10 cellular contexts compared by ENCODE assay signal in the genomic region with DNA sequence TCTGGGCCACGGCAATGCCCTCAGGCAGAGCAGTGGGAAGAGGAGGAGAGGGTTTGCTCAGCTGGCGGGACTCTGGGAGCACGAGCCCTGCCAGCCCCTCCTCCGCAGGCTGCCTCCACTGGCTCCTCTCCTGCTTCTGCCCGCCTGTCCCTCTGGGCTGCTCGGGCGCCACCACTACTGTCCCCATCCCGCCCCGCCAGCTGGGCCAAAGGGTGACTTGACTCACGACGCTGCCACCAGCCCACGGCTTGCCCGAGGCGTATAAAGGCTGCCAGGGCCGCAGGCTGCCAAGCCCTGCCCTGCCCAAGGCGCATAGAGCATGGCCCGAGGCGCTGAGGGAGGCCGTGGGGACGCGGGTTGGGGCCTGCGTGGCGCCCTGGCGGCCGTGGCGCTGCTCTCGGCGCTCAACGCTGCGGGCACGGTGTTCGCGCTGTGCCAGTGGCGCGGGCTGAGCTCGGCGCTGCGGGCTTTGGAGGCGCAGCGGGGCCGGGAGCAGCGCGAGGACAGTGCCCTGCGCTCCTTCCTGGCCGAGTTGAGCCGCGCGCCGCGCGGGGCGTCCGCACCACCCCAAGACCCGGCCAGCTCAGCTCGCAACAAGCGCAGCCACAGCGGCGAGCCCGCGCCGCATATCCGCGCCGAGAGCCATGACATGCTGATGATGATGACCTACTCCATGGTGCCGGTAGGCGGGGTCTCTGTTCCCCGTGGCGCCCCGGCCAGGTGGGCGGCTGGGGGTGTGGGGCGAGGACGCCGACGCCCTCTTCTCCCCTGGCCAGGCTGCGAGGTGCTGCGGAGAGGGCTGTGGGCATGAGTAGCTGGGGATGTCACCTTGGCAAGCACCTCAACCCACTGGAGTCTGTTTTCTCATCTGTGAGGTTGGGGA. TPM values are rescaled to one million over a fixed set of nuclear protein-coding genes. Genes with fewer than 3 reads are reported as not detected.
A peak's percentile ranks its signal among the peaks of the same experiment; 100 is the strongest.
DNase-seq lines count a peak whose midpoint lies in the region; ATAC-seq and TF ChIP-seq lines count a peak whose summit lies in the region.
"Had no signal": no experiment of that assay in that cellular context is flagged by ENCODE, and none has a peak within 500 bp of the region (broad histone marks: within the 10 kb centered on the region; RNA-seq: fewer than 3 reads in every experiment).

A gene (plus strand): TSS at position 290 of the 883 bp plus-strand sequence. CDS start 30 bp downstream, at position 320.

- H3K27me3 ChIP-seq in HUES48 (ENCODE audit: control insufficient read depth, insufficient read depth, low read length): peaks cover 55% of the 10 kb centered on the region
- peaks cover 44% of the 10 kb centered on the region for H3K27me3 ChIP-seq in skeletal muscle satellite cell (ENCODE audit: control insufficient read depth, insufficient read depth, low read length)
- H3K27me3 ChIP-seq: ovary had no signal

- ATAC-seq in HG02938 (IDR thresholded peaks at IDR 0.05; ENCODE audit: unreplicated experiment): no peak
- no peak for ATAC-seq in activated CD8-positive, alpha-beta T cell treated with anti-CD3 and anti-CD28 coated beads, Interleukin-2, amount 10 ng/mL, durations not matched to agents 7 days and 5 days

- H3K36me3 ChIP-seq in HUES48 (ENCODE audit: control insufficient read depth, insufficient read depth, low read length): no peaks in the 10 kb centered on the region
- no peaks in the 10 kb centered on the region for H3K36me3 ChIP-seq in skeletal muscle satellite cell (ENCODE audit: insufficient read depth, low read length)
- H3K36me3 ChIP-seq: ovary had no signal

- no peaks in the 10 kb centered on the region for H3K9me3 Mint-ChIP-seq in activated CD8-positive, alpha-beta T cell treated with anti-CD3 and anti-CD28 coated beads, Interleukin-2, amount 10 ng/mL, durations not matched to agents 7 days and 5 days (ENCODE audit: insufficient read depth)

- H3K9ac ChIP-seq in HUES48 (ENCODE audit: low read depth, low read length) (peak within 1 kb of the TSS; percentile 25; the same call in 1 of the 2 replicates), skeletal muscle satellite cell (ENCODE audit: low read depth, low read length) (peak within 1 kb of the TSS; percentile 29)

- TF ChIP-seq CTCF in astrocyte of the cerebellum (IDR thresholded peaks at IDR 0.05; ENCODE audit: low read depth, low read length, missing control alignments): no peak

- H3K27ac Mint-ChIP-seq in activated CD8-positive, alpha-beta T cell treated with anti-CD3 and anti-CD28 coated beads, Interleukin-2, amount 10 ng/mL, durations not matched to agents 7 days and 5 days: no peak within 1 kb of the TSS

- H3K27ac ChIP-seq in HUES48 (ENCODE audit: low read depth, low read length): no peak within 1 kb of the TSS
- H3K27ac ChIP-seq: ovary had no signal

- H3K27me3 Mint-ChIP-seq in activated CD8-positive, alpha-beta T cell treated with anti-CD3 and anti-CD28 coated beads, Interleukin-2, amount 10 ng/mL, durations not matched to agents 7 days and 5 days (ENCODE audit: low read depth): peaks cover 30% of the 10 kb centered on the region

- H3K4me3 ChIP-seq in HUES48 (ENCODE audit: low read depth, low read length) (peak within 1 kb of the TSS; percentile 68), astrocyte of the cerebellum (ENCODE audit: low read depth, low read length) (peak within 1 kb of the TSS; percentile 35), skeletal muscle satellite cell (ENCODE audit: low read length) (peak within 1 kb of the TSS; percentile 74)
- H3K4me3 ChIP-seq: ovary had no signal

- DNase-seq in astrocyte of the cerebellum (ENCODE audit: low read depth) (no peak), iPS-NIHi11 (ENCODE audit: low spot score) (peak; percentile 71), RPMI8226 (no peak)
- no peak for DNase-seq in effector CD8-positive, alpha-beta T cell (lab: John Stamatoyannopoulos, UW)
- DNase-seq in activated CD8-positive, alpha-beta T cell treated with anti-CD3 and anti-CD28 coated beads, Interleukin-2, amount 10 ng/mL, durations not matched to agents 7 days and 5 days: no peak

- H3K4me1 Mint-ChIP-seq in activated CD8-positive, alpha-beta T cell treated with anti-CD3 and anti-CD28 coated beads, Interleukin-2, amount 10 ng/mL, durations not matched to agents 7 days and 5 days (ENCODE audit: low read depth): no peaks in the 10 kb centered on the region

- H3K9me3 ChIP-seq in HUES48 (ENCODE audit: control insufficient read depth, insufficient read depth, low read length) (no peaks in the 10 kb centered on the region), skeletal muscle satellite cell (replicated peaks; ENCODE audit: low read length) (no peaks in the 10 kb centered on the region)
- H3K9me3 ChIP-seq: ovary had no signal

- in situ Hi-C loops in astrocyte of the cerebellum (cut with HindIII; ENCODE audit: low sequenced_read_pairs): no loop called here

- POLR2A ChIA-PET in activated CD8-positive, alpha-beta T cell treated with anti-CD3 and anti-CD28 coated beads, Interleukin-2, amount 10 ng/mL, durations not matched to agents 7 days and 5 days (lab: Charles Lee): no interaction called here

- H3K4me3 Mint-ChIP-seq in activated CD8-positive, alpha-beta T cell treated with anti-CD3 and anti-CD28 coated beads, Interleukin-2, amount 10 ng/mL, durations not matched to agents 7 days and 5 days: no peak within 1 kb of the TSS

- H3K4me1 ChIP-seq in HUES48 (ENCODE audit: control insufficient read depth, insufficient read depth, low read length) (peaks cover 8% of the 10 kb centered on the region), skeletal muscle satellite cell (ENCODE audit: control insufficient read depth, insufficient read depth, low read length) (peaks cover 14% of the 10 kb centered on the region)

- CTCF ChIA-PET in activated CD8-positive, alpha-beta T cell treated with anti-CD3 and anti-CD28 coated beads, Interleukin-2, amount 10 ng/mL, durations not matched to agents 7 days and 5 days (lab: Charles Lee): no interaction called here

- H3K4me2 ChIP-seq in skeletal muscle satellite cell (ENCODE audit: low read length): peak within 1 kb of the TSS; percentile 97

- H3K36me3 Mint-ChIP-seq in activated CD8-positive, alpha-beta T cell treated with anti-CD3 and anti-CD28 coated beads, Interleukin-2, amount 10 ng/mL, durations not matched to agents 7 days and 5 days (ENCODE audit: low read depth): no peaks in the 10 kb centered on the region

RNA-seq across cellular contexts. Expression of the gene that starts here (rescaled TPM):
- total RNA-seq in skeletal muscle satellite cell (2012; rRNA removed): under 0.01 and 0.44 TPM in 2 replicates
- total RNA-seq in activated CD8-positive, alpha-beta T cell treated with anti-CD3 and anti-CD28 coated beads, Interleukin-2, amount 10 ng/mL, durations not matched to agents 7 days and 5 days: not detected
- total RNA-seq: LHCN-M2 had no signal
